ENCODE assay signal across 8 cellular contexts in the genomic region with DNA sequence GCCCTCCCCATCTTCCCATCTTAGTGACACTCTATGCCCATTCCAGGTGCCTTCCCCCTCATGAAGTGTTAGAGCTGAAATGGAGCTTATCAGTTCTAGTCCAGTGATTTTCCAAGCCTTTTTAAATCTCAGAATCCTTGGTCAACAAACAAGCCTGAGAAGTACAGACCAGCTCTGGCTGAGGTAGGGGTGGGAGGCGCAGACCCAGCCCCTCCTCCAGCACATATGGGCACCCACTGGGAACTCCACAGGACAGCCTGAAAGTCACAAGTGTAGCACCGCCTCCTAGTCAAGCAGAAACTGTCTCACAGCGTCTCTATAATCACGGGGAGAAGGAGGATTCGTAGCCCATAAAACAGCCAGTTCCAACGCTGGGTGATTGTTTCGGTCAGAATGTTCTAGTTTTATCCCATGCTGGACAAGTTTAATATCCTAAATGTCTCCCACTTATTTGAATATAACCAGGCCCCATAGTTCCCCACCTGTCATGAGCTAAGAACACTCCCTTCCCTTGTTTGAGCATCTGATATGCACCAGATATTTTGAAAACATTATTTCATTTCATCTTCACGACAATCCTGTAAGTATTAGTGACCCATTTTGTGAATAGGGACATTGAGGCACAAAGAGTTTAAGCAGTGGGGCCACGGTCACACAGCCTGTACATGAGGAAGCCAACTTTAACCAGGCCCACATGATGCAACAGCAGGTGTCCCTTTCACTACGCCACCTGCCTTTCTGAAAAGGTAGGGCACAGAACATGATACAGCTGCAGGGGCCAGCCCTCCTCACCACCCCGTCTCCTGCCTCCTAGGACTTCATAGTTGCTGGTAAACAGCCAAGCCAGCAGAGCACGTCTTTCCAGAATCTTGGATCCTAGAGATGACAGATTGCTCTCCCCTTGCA. TPM values are rescaled to one million over a fixed set of nuclear protein-coding genes. Genes with fewer than 3 reads are reported as not detected.
DNase-seq lines count a peak whose midpoint lies in the region; ATAC-seq, FAIRE-seq and TF ChIP-seq lines count a peak whose summit lies in the region.

No MANE protein-coding gene starts in this region.

- intact Hi-C loops in activated B cell treated with CpG ODN at 0.5 μM for 24 hours (cut with micrococcal nuclease) = loop anchor here (1.0 kb wide), 2 partner anchors 81 to 306 kb away; a partner anchor contains a TSS

- H3K36me3 ChIP-seq in DND-41 (ENCODE audit: insufficient read depth, low read length) = peaks cover 70% of the 10 kb centered on the region
- no peaks in the 10 kb centered on the region for H3K36me3 ChIP-seq in KOPT-K1 (ENCODE audit: insufficient read depth, low read length)
- H3K36me3 ChIP-seq in keratinocyte (ENCODE audit: control insufficient read depth in 2 of 2, extremely low read depth in 1 of 2, insufficient read depth in 2 of 2, low read length in 2 of 2) = peaks cover 52 to 77% of the 10 kb centered on the region in 2 experiments

- H3K9me3 ChIP-seq in DND-41 (ENCODE audit: insufficient read depth, low read length, severe bottlenecking) (no peaks in the 10 kb centered on the region), KOPT-K1 (ENCODE audit: insufficient read depth, low read length, poor library complexity, severe bottlenecking) (no peaks in the 10 kb centered on the region), keratinocyte (ENCODE audit: control insufficient read depth, low read depth, low read length) (no peaks in the 10 kb centered on the region)

- POLR2A ChIA-PET in activated B cell treated with CpG ODN at 0.5 μM for 24 hours (lab: Charles Lee) = interaction anchor here (0.6 to 1.8 kb wide), 3 partner anchors 80 to 306 kb away, joined by 5 to 8 read pairs (median 6); a partner anchor contains a TSS

- ATAC-seq in DND-41 (ENCODE audit: insufficient read depth, low read depth) = peak; percentile 55
- ATAC-seq in GM19467 (IDR thresholded peaks at IDR 0.05; ENCODE audit: unreplicated experiment) = peak; percentile 64
- peak; percentile 85 for ATAC-seq in activated B cell treated with CpG ODN at 0.5 μM for 24 hours (ENCODE audit: low read depth)

- no peaks in the 10 kb centered on the region for H3K9me3 Mint-ChIP-seq in activated B cell treated with CpG ODN at 0.5 μM for 24 hours
- H3K9me3 Mint-ChIP-seq in type B pancreatic cell = no peaks in the 10 kb centered on the region

- peaks cover 2% of the 10 kb centered on the region for H3K9me1 ChIP-seq in keratinocyte (ENCODE audit: control insufficient read depth, extremely low read depth, insufficient read depth, low read length)

- H3K27ac ChIP-seq in DND-41 (ENCODE audit: low read length) (peak overlapping the region; percentile 95), KOPT-K1 (ENCODE audit: low read depth, low read length, poor library complexity, severe bottlenecking) (peak overlapping the region; percentile 82), keratinocyte (ENCODE audit: control insufficient read depth, insufficient read depth, low read length) (peak overlapping the region; percentile 48)

- CTCF ChIA-PET in activated B cell treated with CpG ODN at 0.5 μM for 24 hours (lab: Charles Lee) = interaction anchor here (1.2 to 2.2 kb wide), 2 partner anchors 80 to 307 kb away, joined by 3 to 14 read pairs; a partner anchor contains a TSS

- H3K4me3 Mint-ChIP-seq in activated B cell treated with CpG ODN at 0.5 μM for 24 hours = no peak overlapping the region
- H3K4me3 Mint-ChIP-seq in type B pancreatic cell = peak overlapping the region; percentile 42

- H3K27me3 Mint-ChIP-seq in activated B cell treated with CpG ODN at 0.5 μM for 24 hours (no peaks in the 10 kb centered on the region), type B pancreatic cell (no peaks in the 10 kb centered on the region)

- dilution Hi-C loops in keratinocyte (cut with MboI; ENCODE audit: extremely low pct_ligation_motif_present, low sequenced_read_pairs) = no loop called here

- H3K9ac ChIP-seq in DND-41 (ENCODE audit: low read depth, low read length) = peak overlapping the region; percentile 68
- no peak overlapping the region for H3K9ac ChIP-seq in keratinocyte (ENCODE audit: control insufficient read depth, extremely low read depth, insufficient read depth, low read length)

- H3K36me3 Mint-ChIP-seq in activated B cell treated with CpG ODN at 0.5 μM for 24 hours (ENCODE audit: low read depth) = peaks cover 81% of the 10 kb centered on the region
- peaks cover 66% of the 10 kb centered on the region for H3K36me3 Mint-ChIP-seq in type B pancreatic cell

- H3K27me3 ChIP-seq in DND-41 (ENCODE audit: insufficient read depth, low read length, poor library complexity) (no peaks in the 10 kb centered on the region), keratinocyte (ENCODE audit: control insufficient read depth, extremely low read depth, insufficient read depth, low read length) (no peaks in the 10 kb centered on the region)

- DNase-seq in DND-41 (peak; percentile 84), activated B cell treated with CpG ODN at 0.5 μM for 24 hours (no peak), keratinocyte (ENCODE audit: low read depth, low spot score) (no peak), type B pancreatic cell (ENCODE audit: extremely low spot score, unreplicated experiment) (no peak), SKM-1 treated with dmso at 0.1 percent for 144 hours (lab: John Stamatoyannopoulos, UW; ENCODE audit: unreplicated experiment) (no peak), OCI-M2 (lab: John Stamatoyannopoulos, UW; ENCODE audit: unreplicated experiment) (no peak)

- H3K4me1 ChIP-seq in DND-41 (ENCODE audit: insufficient read depth, low read length) (peaks cover 97% of the 10 kb centered on the region), keratinocyte (ENCODE audit: control insufficient read depth, extremely low read depth, insufficient read depth, low read length) (peaks cover 42% of the 10 kb centered on the region)

- H4K20me1 ChIP-seq in DND-41 (ENCODE audit: insufficient read depth, low read length) (no peaks in the 10 kb centered on the region), keratinocyte (ENCODE audit: control insufficient read depth, extremely low read depth, insufficient read depth, low read length) (no peaks in the 10 kb centered on the region)

- FAIRE-seq in keratinocyte (lab: Jason Lieb, UNC) = no peak

- H3K4me1 Mint-ChIP-seq in activated B cell treated with CpG ODN at 0.5 μM for 24 hours = peaks cover 23% of the 10 kb centered on the region
- peaks cover 68% of the 10 kb centered on the region for H3K4me1 Mint-ChIP-seq in type B pancreatic cell (ENCODE audit: unreplicated experiment)

- peak; percentile 83 for TF ChIP-seq CTCF in DND-41 (IDR thresholded peaks at IDR 0.05; ENCODE audit: borderline replicate concordance, extremely low read depth, low read length, poor library complexity, severe bottlenecking)
- TF ChIP-seq CTCF in activated B cell treated with CpG ODN at 0.5 μM for 24 hours (IDR thresholded peaks at IDR 0.05) = no peak
- TF ChIP-seq CTCF in keratinocyte (optimal IDR thresholded peaks at IDR 0.05 in 1 of 3, IDR thresholded peaks at IDR 0.05 in 1 of 3, conservative IDR thresholded peaks at IDR 0.05 in 1 of 3; ENCODE audit: extremely low read depth in 1 of 3, insufficient read depth in 2 of 3, low read length in 3 of 3) = peak in 2 of 3 experiments; percentile 25 to 51
- TF ChIP-seq CTCF in type B pancreatic cell (conservative IDR thresholded peaks at IDR 0.05) = peak; percentile 31

- peak overlapping the region; percentile 80 for H3K27ac Mint-ChIP-seq in activated B cell treated with CpG ODN at 0.5 μM for 24 hours
- H3K27ac Mint-ChIP-seq in type B pancreatic cell = peak overlapping the region; percentile 72

- H3K4me2 ChIP-seq in DND-41 (ENCODE audit: insufficient read depth, low read length) = peak overlapping the region; percentile 80
- no peak overlapping the region for H3K4me2 ChIP-seq in keratinocyte (ENCODE audit: control insufficient read depth, extremely low read depth, insufficient read depth, low read depth, low read length)

- H3K79me2 ChIP-seq in DND-41 (ENCODE audit: insufficient read depth, low read length) = peaks cover 84% of the 10 kb centered on the region
- peaks cover 18% of the 10 kb centered on the region for H3K79me2 ChIP-seq in keratinocyte (ENCODE audit: control insufficient read depth, insufficient read depth, low read length)

- H2AFZ ChIP-seq in DND-41 (ENCODE audit: low read depth, low read length) = peak overlapping the region; percentile 64; the same call in 1 of the 2 replicates
- no peak overlapping the region for H2AFZ ChIP-seq in keratinocyte (ENCODE audit: control insufficient read depth, low read length)

- H3K4me3 ChIP-seq in DND-41 (ENCODE audit: low read depth in 1 of 2, low read length in 2 of 2) (peak overlapping the region in 1 of 2 experiments; percentile 54; a peak in 3 of 4 replicates), keratinocyte (ENCODE audit: control insufficient read depth in 2 of 3, extremely low read depth in 1 of 3, insufficient read depth in 2 of 3, low read depth in 1 of 3, low read length in 3 of 3) (no peak overlapping the region)

RNA-seq across cellular contexts. Expression of a gene that starts 40.1 kb away (rescaled TPM):
- total RNA-seq in activated B cell treated with CpG ODN at 0.5 μM for 24 hours (26.9 and 28.2 TPM in 2 replicates), type B pancreatic cell (ENCODE audit: low replicate concordance) (26.3 and 47.8 TPM in 2 replicates)
- 76.8 to 81.6 TPM (median 81.1 TPM) in 3 replicates for polyA plus RNA-seq in keratinocyte
- polyA plus RNA-seq in keratinocyte (2011; ENCODE audit: low read depth) = 47.7 TPM
- polyA plus RNA-seq in keratinocyte (2011; cell fraction: cytosol; rRNA removed) = 83.9 and 87.4 TPM in 2 replicates
- 81.5 and 96.9 TPM in 2 replicates for polyA plus RNA-seq in keratinocyte (2011; cell fraction: nucleus; rRNA removed)
- polyA plus RNA-seq in keratinocyte (2012; ENCODE audit: low replicate concordance) = 74.8 and 75.5 TPM in 2 replicates
- polyA minus RNA-seq in keratinocyte = 89.6 to 152 TPM (median 117 TPM) in 3 replicates
- polyA minus RNA-seq in keratinocyte (2011; cell fraction: cytosol; rRNA and poly(A)+ RNA removed) = 76.4 TPM
- 48.5 and 58.3 TPM in 2 replicates for polyA minus RNA-seq in keratinocyte (2011; cell fraction: nucleus; rRNA and poly(A)+ RNA removed)
